In genomic region chr14:95218472-95219193, GRCh38 we compare ENCODE assay signal across 15 cellular contexts.
"Had no signal": no experiment of that assay in that cellular context is flagged by ENCODE, and none has a peak within 500 bp of the region (broad histone marks: within the 10 kb centered on the region; RNA-seq: fewer than 3 reads in every experiment).

No MANE protein-coding gene starts in this region.

- ATAC-seq: activated CD4-positive, CD25-positive, alpha-beta regulatory T cell treated with anti-CD3 and anti-CD28 coated beads, Interleukin-2, amount 50 U/mL, for 24 hours; activated T-helper 17 cell treated with anti-CD3 and anti-CD28 coated beads, Interleukin-2, amount 50 U/mL, for 72 hours; heart left ventricle; left colon had no signal

- H3K4me3 ChIP-seq: heart left ventricle, lung, skin epidermis, upper lobe of left lung had no signal

- H3K36me3 ChIP-seq: neutrophil, upper lobe of left lung had no signal

- H3K27ac Mint-ChIP-seq: activated naive CD4-positive, alpha-beta T cell treated with anti-CD3 and anti-CD28 coated beads for 36 hours; activated T-helper 17 cell treated with anti-CD3 and anti-CD28 coated beads, Interleukin-2, amount 50 U/mL, for 72 hours; naive B cell had no signal

- H3K4me3 Mint-ChIP-seq: activated naive CD4-positive, alpha-beta T cell treated with anti-CD3 and anti-CD28 coated beads for 36 hours; activated T-helper 17 cell treated with anti-CD3 and anti-CD28 coated beads, Interleukin-2, amount 50 U/mL, for 72 hours; naive B cell had no signal

- H3K27me3 Mint-ChIP-seq: naive B cell had no signal

- H3K27me3 ChIP-seq: neutrophil, upper lobe of left lung had no signal

- H3K9me3 Mint-ChIP-seq: activated naive CD4-positive, alpha-beta T cell treated with anti-CD3 and anti-CD28 coated beads for 36 hours; activated T-helper 17 cell treated with anti-CD3 and anti-CD28 coated beads, Interleukin-2, amount 50 U/mL, for 72 hours had no signal

- H3K9me3 ChIP-seq: heart left ventricle, neutrophil, upper lobe of left lung had no signal

- H3K27ac ChIP-seq: heart left ventricle, neutrophil, skin epidermis, upper lobe of left lung had no signal

- DNase-seq: activated naive CD4-positive, alpha-beta T cell treated with anti-CD3 and anti-CD28 coated beads for 36 hours; activated T-cell treated with anti-CD3 and anti-CD28 coated beads for 4 hours; heart left ventricle; left colon; naive B cell; retina; stimulated activated CD4-positive, alpha-beta T cell treated with anti-CD3 and anti-CD28 coated beads, Interleukin-15, amount 100 ng/mL, for 24 hours; stimulated activated CD4-positive, alpha-beta T cell treated with anti-CD3 and anti-CD28 coated beads, Interleukin-4, amount 100 ng/mL, for 1 hour; stimulated activated naive CD4-positive, alpha-beta T cell; upper lobe of left lung had no signal

- H3K4me1 Mint-ChIP-seq: activated T-helper 17 cell treated with anti-CD3 and anti-CD28 coated beads, Interleukin-2, amount 50 U/mL, for 72 hours had no signal
